ENCODE assay signal across 8 cellular contexts in the genomic region with DNA sequence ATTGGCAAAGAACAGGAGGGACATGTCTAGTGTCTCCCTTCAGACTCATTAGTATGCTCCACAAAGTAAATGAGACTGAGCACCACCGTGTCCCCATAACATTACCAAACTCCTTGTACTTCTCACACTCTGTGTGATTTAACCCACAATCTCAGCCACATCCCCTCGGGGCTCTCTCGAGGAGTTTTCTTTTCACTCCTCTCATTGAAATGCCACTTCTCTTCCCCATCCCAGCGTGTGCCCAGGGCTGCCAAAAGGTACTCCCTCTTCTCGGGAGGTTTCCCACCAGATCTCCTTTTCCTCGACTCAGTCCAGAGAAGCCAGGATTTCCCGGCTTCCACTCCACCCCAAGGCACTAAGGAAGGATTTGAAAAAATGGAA. TPM values are rescaled to one million over a fixed set of nuclear protein-coding genes. Genes with fewer than 3 reads are reported as not detected.
A peak's percentile ranks its signal among the peaks of the same experiment; 100 is the strongest.
DNase-seq lines count a peak whose midpoint lies in the region; ATAC-seq and TF ChIP-seq lines count a peak whose summit lies in the region.

No MANE protein-coding gene starts in this region.

- H3K27me3 ChIP-seq in HUES64 (ENCODE audit: insufficient read depth, low read length) (no peaks in the 10 kb centered on the region), iPS-18a (ENCODE audit: control insufficient read depth, insufficient read depth, low read length) (no peaks in the 10 kb centered on the region)

- H3K4me1 Mint-ChIP-seq in activated naive CD8-positive, alpha-beta T cell treated with anti-CD3 and anti-CD28 coated beads, Interleukin-2, amount 50 U/mL, for 24 hours = peaks cover 21% of the 10 kb centered on the region
- H3K4me1 Mint-ChIP-seq in stimulated activated naive B cell treated with anti-CD40 and anti-IgM and Interleukin-4, amounts not matched to agents 10 μg/mL and 1 μg/mL and 100 μg/mL, for 72 hours = peaks cover 10 to 17% of the 10 kb centered on the region in 2 donors

- H3K9me3 Mint-ChIP-seq in activated naive CD8-positive, alpha-beta T cell treated with anti-CD3 and anti-CD28 coated beads, Interleukin-2, amount 50 U/mL, for 24 hours = no peaks in the 10 kb centered on the region
- H3K9me3 Mint-ChIP-seq in stimulated activated naive B cell treated with anti-CD40 and anti-IgM and Interleukin-4, amounts not matched to agents 10 μg/mL and 1 μg/mL and 100 μg/mL, for 72 hours = no peaks in the 10 kb centered on the region

- H3K27me3 Mint-ChIP-seq in activated naive CD8-positive, alpha-beta T cell treated with anti-CD3 and anti-CD28 coated beads, Interleukin-2, amount 50 U/mL, for 24 hours = peaks cover 18% of the 10 kb centered on the region
- H3K27me3 Mint-ChIP-seq in stimulated activated naive B cell treated with anti-CD40 and anti-IgM and Interleukin-4, amounts not matched to agents 10 μg/mL and 1 μg/mL and 100 μg/mL, for 72 hours = peaks cover 49 to 65% of the 10 kb centered on the region in 2 donors

- WGBS in HUES64 = under 1% methylated on average over 7 of the region's 7 CpGs

- no peak overlapping the region for H3K27ac Mint-ChIP-seq in activated naive CD8-positive, alpha-beta T cell treated with anti-CD3 and anti-CD28 coated beads, Interleukin-2, amount 50 U/mL, for 24 hours
- H3K27ac Mint-ChIP-seq in stimulated activated naive B cell treated with anti-CD40 and anti-IgM and Interleukin-4, amounts not matched to agents 10 μg/mL and 1 μg/mL and 100 μg/mL, for 72 hours = no peak overlapping the region

- no peaks in the 10 kb centered on the region for H3K9me3 ChIP-seq in HUES64 (ENCODE audit: insufficient read depth, low read depth, low read length)
- no peaks in the 10 kb centered on the region for H3K9me3 ChIP-seq in iPS-18a (ENCODE audit: control insufficient read depth, low read depth, low read length)

- H3K36me3 ChIP-seq in HUES64 (ENCODE audit: insufficient read depth, low read length) = no peaks in the 10 kb centered on the region; the same call in 1 of the 2 replicates
- H3K36me3 ChIP-seq in iPS-18a (ENCODE audit: control insufficient read depth, low read depth, low read length) = peaks cover 5% of the 10 kb centered on the region

- peak; percentile 6 for DNase-seq in activated naive CD8-positive, alpha-beta T cell treated with anti-CD3 and anti-CD28 coated beads, Interleukin-2, amount 50 U/mL, for 24 hours
- no peak for DNase-seq in stimulated activated naive B cell treated with anti-CD40 and anti-IgM and Interleukin-4, amounts not matched to agents 10 μg/mL and 1 μg/mL and 100 μg/mL, for 72 hours

- peak overlapping the region; percentile 74 for H3K9ac ChIP-seq in HUES64 (ENCODE audit: low read depth, low read length)
- H3K9ac ChIP-seq in iPS-18a (ENCODE audit: low read length) = peak overlapping the region; percentile 74

- H3K4me3 ChIP-seq in HUES64 (ENCODE audit: low read length) = peak overlapping the region; percentile 66
- peak overlapping the region; percentile 86 for H3K4me3 ChIP-seq in iPS-18a (ENCODE audit: low read length)

- H3K36me3 Mint-ChIP-seq in activated naive CD8-positive, alpha-beta T cell treated with anti-CD3 and anti-CD28 coated beads, Interleukin-2, amount 50 U/mL, for 24 hours (ENCODE audit: low read depth) = no peaks in the 10 kb centered on the region
- H3K36me3 Mint-ChIP-seq in stimulated activated naive B cell treated with anti-CD40 and anti-IgM and Interleukin-4, amounts not matched to agents 10 μg/mL and 1 μg/mL and 100 μg/mL, for 72 hours = no peaks in the 10 kb centered on the region

- H3K27ac ChIP-seq in C4-2B (peak overlapping the region; percentile 91), HUES64 (ENCODE audit: low read depth, low read length) (no peak overlapping the region; the same call in 1 of the 2 replicates), iPS-18a (ENCODE audit: low read length) (peak overlapping the region; percentile 24)

- no peak for TF ChIP-seq CTCF in C4-2B (conservative IDR thresholded peaks at IDR 0.05)

- H3K4me1 ChIP-seq in HUES64 (ENCODE audit: insufficient read depth, low read length) (peaks cover 31% of the 10 kb centered on the region), iPS-18a (ENCODE audit: control insufficient read depth, low read depth, low read length) (peaks cover 13% of the 10 kb centered on the region)

- no peak for ATAC-seq in activated naive CD8-positive, alpha-beta T cell treated with anti-CD3 and anti-CD28 coated beads, Interleukin-2, amount 50 U/mL, for 24 hours
- ATAC-seq in stimulated activated naive B cell treated with anti-CD40 and anti-IgM and Interleukin-4, amounts not matched to agents 10 μg/mL and 1 μg/mL and 100 μg/mL, for 72 hours (replicated peaks) = peak; percentile 35 to 36
- ATAC-seq in HG02852 (IDR thresholded peaks at IDR 0.05; ENCODE audit: unreplicated experiment) (no peak), GM18870 (IDR thresholded peaks at IDR 0.05; ENCODE audit: unreplicated experiment) (no peak), HG03432 (IDR thresholded peaks at IDR 0.05; ENCODE audit: unreplicated experiment) (no peak)

- peak overlapping the region; percentile 72 for H3K4me3 Mint-ChIP-seq in activated naive CD8-positive, alpha-beta T cell treated with anti-CD3 and anti-CD28 coated beads, Interleukin-2, amount 50 U/mL, for 24 hours
- H3K4me3 Mint-ChIP-seq in stimulated activated naive B cell treated with anti-CD40 and anti-IgM and Interleukin-4, amounts not matched to agents 10 μg/mL and 1 μg/mL and 100 μg/mL, for 72 hours = peak overlapping the region; percentile 60 to 72

RNA-seq across cellular contexts. Expression of gene RBFOX2, which starts 1.1 kb away (rescaled TPM):
- polyA plus RNA-seq in HUES64 (2013, experiment 1 of 2) = 88.1 TPM
- 106 TPM for polyA plus RNA-seq in HUES64 (2013, experiment 2 of 2)

Comparison
In these comparisons a context has a peak if more than half of its experiments do, and no peak if none do; other contexts are left out.
1. ATAC-seq: peak in stimulated activated naive B cell treated with anti-CD40 and anti-IgM and Interleukin-4, amounts not matched to agents 10 μg/mL and 1 μg/mL and 100 μg/mL, for 72 hours (2 of 2); none in activated naive CD8-positive, alpha-beta T cell treated with anti-CD3 and anti-CD28 coated beads, Interleukin-2, amount 50 U/mL, for 24 hours (single experiment), HG02852 (single experiment), GM18870 (single experiment) and HG03432 (single experiment).